ENCODE assay signal across 22 cellular contexts in genomic region chr7:157739650-157740049, GRCh38.
DNase-seq lines count a peak whose midpoint lies in the region; ATAC-seq, FAIRE-seq and TF ChIP-seq lines count a peak whose summit lies in the region.
"Had no signal": no experiment of that assay in that cellular context is flagged by ENCODE, and none has a peak within 500 bp of the region (broad histone marks: within the 10 kb centered on the region; RNA-seq: fewer than 3 reads in every experiment).

No MANE protein-coding gene starts in this region.

- H3K4me3 ChIP-seq in RWPE2 (ENCODE audit: severe bottlenecking) (no peak overlapping the region), K562 (no peak overlapping the region)
- H3K4me3 ChIP-seq: GM12878, HAP-1 had no signal

- H3K9me3 Mint-ChIP-seq in nephron, result no peaks in the 10 kb centered on the region
- H3K9me3 Mint-ChIP-seq: CD8-positive, alpha-beta memory T cell had no signal

- peaks cover 71% of the 10 kb centered on the region for H3K27me3 Mint-ChIP-seq in nephron (ENCODE audit: low read depth)

- no peaks in the 10 kb centered on the region for H3K79me2 ChIP-seq in K562 (ENCODE audit: control insufficient read depth, insufficient read depth, low read length)

- peak overlapping the region; percentile 15 to 42 (median 21) for H3K27ac Mint-ChIP-seq in nephron
- H3K27ac Mint-ChIP-seq: CD4-positive, CD25-positive, alpha-beta regulatory T cell; CD8-positive, alpha-beta memory T cell had no signal

- intact Hi-C loops in K562 (cut with micrococcal nuclease), result no loop called here

- ATAC-seq in RWPE2 (ENCODE audit: low read depth) (no peak), K562 (peak; percentile 86), HG03354 (IDR thresholded peaks at IDR 0.05; ENCODE audit: poor library complexity, severe bottlenecking, unreplicated experiment) (no peak), HG03097 (IDR thresholded peaks at IDR 0.05; ENCODE audit: low FRiP score, unreplicated experiment) (no peak)
- ATAC-seq: GM12878 had no signal

- H3K4me1 Mint-ChIP-seq in nephron, result peaks cover 25% of the 10 kb centered on the region

- no peak for TF ChIP-seq POLR2A in K562 (conservative IDR thresholded peaks at IDR 0.05)

- H4K20me1 ChIP-seq in K562 (replicated peaks; ENCODE audit: control insufficient read depth, insufficient read depth, low read length), result peaks cover 5% of the 10 kb centered on the region; the same call in 1 of the 2 replicates

- TF ChIP-seq CTCF in RWPE2 (IDR thresholded peaks at IDR 0.05; ENCODE audit: poor library complexity, severe bottlenecking) (no peak), K562 (IDR thresholded peaks at IDR 0.05 in 2 of 3, conservative IDR thresholded peaks at IDR 0.05 in 1 of 3; ENCODE audit: insufficient read depth in 2 of 3, low read depth in 1 of 3, low read length in 3 of 3) (peak in 1 of 3 experiments; percentile 20; a peak in 4 of 6 replicates), nephron (IDR thresholded peaks at IDR 0.05; ENCODE audit: unreplicated experiment in 3 of 3) (no peak)

- DNase-seq in RWPE2 (ENCODE audit: low spot score), result peak; percentile 19
- DNase-seq in K562 (ENCODE audit: extremely low read depth in 1 of 4, low spot score in 3 of 4), result peak in 2 of 4 experiments; percentile 45 to 53
- DNase-seq in stimulated activated CD4-positive, alpha-beta T cell treated with anti-CD3 and anti-CD28 coated beads, Interleukin-12 subunit alpha, Interleukin-12 subunit beta, amount 100 ng/mL, for 4 hours, result no peak
- DNase-seq: ACHN; BE2C; C1 segment of cervical spinal cord; CD4-positive, CD25-positive, alpha-beta regulatory T cell; CD8-positive, alpha-beta memory T cell; COR-L47; DMS 273 treated with DMSO at 0.1 percent for 48 hours; DMS53; DND-41; EL; IMR-90 had no signal

- no peak overlapping the region for H3K27ac ChIP-seq in RWPE2 (ENCODE audit: poor library complexity, severe bottlenecking)
- no peak overlapping the region for H3K27ac ChIP-seq in K562 (ENCODE audit: extremely low read depth, low read depth, low read length)

- H3K36me3 Mint-ChIP-seq in nephron (ENCODE audit: low read depth), result no peaks in the 10 kb centered on the region
- H3K36me3 Mint-ChIP-seq: CD4-positive, CD25-positive, alpha-beta regulatory T cell; CD8-positive, alpha-beta memory T cell had no signal

- no TSS peak for BruUV-seq in K562 (replicated peaks; lab: Mats Ljungman, UMichigan)

- TF ChIP-seq EP300 in K562 (IDR thresholded peaks at IDR 0.05; ENCODE audit: low read length), result no peak

- WGBS in K562 (ENCODE audit: insufficient coverage, low coverage, missing lambda C conversion rate), result 1% methylated on average over 6 of the region's 6 CpGs

- POLR2A ChIA-PET in K562 (lab: Yijun Ruan, JAX), result interaction anchor here (1.2 to 1.3 kb wide), 3 partner anchors 11 to 19 kb away, joined by 3 to 6 read pairs (median 4); no protein-coding TSS in a partner anchor

- H3K9me3 ChIP-seq in RWPE2 (ENCODE audit: severe bottlenecking) (peaks cover 2% of the 10 kb centered on the region), K562 (replicated peaks; ENCODE audit: control insufficient read depth, insufficient read depth, low read depth, low read length) (no peaks in the 10 kb centered on the region)
- H3K9me3 ChIP-seq: BE2C, HAP-1 had no signal

- CTCF ChIA-PET in K562 (lab: Yijun Ruan, JAX; ENCODE audit: low intra/inter-chr PET ratio), result no interaction called here

- H3K27me3 ChIP-seq in RWPE2 (ENCODE audit: insufficient read depth, poor library complexity, severe bottlenecking) (no peaks in the 10 kb centered on the region), K562 (ENCODE audit: control insufficient read depth in 2 of 2, insufficient read depth in 2 of 2, low read length in 2 of 2) (peaks cover 65 to 97% of the 10 kb centered on the region in 2 experiments)
- H3K27me3 ChIP-seq: BE2C had no signal

- H3K4me1 ChIP-seq in RWPE2 (ENCODE audit: insufficient read depth, poor library complexity, severe bottlenecking) (no peaks in the 10 kb centered on the region), K562 (replicated peaks in 1 of 2; ENCODE audit: control insufficient read depth in 2 of 2, insufficient read depth in 2 of 2, low read length in 2 of 2) (peaks cover 0 to 4% of the 10 kb centered on the region in 2 experiments; a peak in 1 of 5 replicates)
- H3K4me1 ChIP-seq: BE2C, HAP-1 had no signal

- H3K36me3 ChIP-seq in RWPE2 (ENCODE audit: low read depth) (no peaks in the 10 kb centered on the region), K562 (ENCODE audit: control insufficient read depth, insufficient read depth, low read length) (no peaks in the 10 kb centered on the region)
- H3K36me3 ChIP-seq: BE2C, HAP-1 had no signal

- H3K9me1 ChIP-seq in K562 (ENCODE audit: control insufficient read depth, insufficient read depth, low read length), result no peaks in the 10 kb centered on the region

- H3K9ac ChIP-seq in K562 (ENCODE audit: insufficient read depth in 1 of 2, low read depth in 2 of 2, low read length in 2 of 2), result no peak overlapping the region

- in situ Hi-C loops in K562 (cut with MboI), result no loop called here

- peak; percentile 51 for FAIRE-seq in K562 (lab: Jason Lieb, UNC)
- FAIRE-seq: A204.1, GM12878, H1, HTR-8/SVneo had no signal

- H3K4me2 ChIP-seq in K562 (ENCODE audit: insufficient read depth, low read length), result no peak overlapping the region

- no peak overlapping the region for H3K4me3 Mint-ChIP-seq in nephron
- H3K4me3 Mint-ChIP-seq: CD4-positive, CD25-positive, alpha-beta regulatory T cell; CD8-positive, alpha-beta memory T cell had no signal

- no peak overlapping the region for H2AFZ ChIP-seq in K562 (ENCODE audit: low read depth, low read length)

- no peak for TF ChIP-seq RAD21 in K562 (CRISPR knock-in tag; conservative IDR thresholded peaks at IDR 0.05 in 1 of 2, IDR thresholded peaks at IDR 0.05 in 1 of 2)

TF ChIP-seq in K562, 482 proteins besides CTCF, POLR2A, EP300 and RAD21:
- TF ChIP-seq LARP7 (IDR thresholded peaks at IDR 0.05) (no peak), CBX2 (IDR thresholded peaks at IDR 0.05; ENCODE audit: insufficient read depth, low read length, poor library complexity, severe bottlenecking) (no peak), ILK (tag; IDR thresholded peaks at IDR 0.05; ENCODE audit: borderline replicate concordance, low read depth) (no peak), MCM3 (IDR thresholded peaks at IDR 0.05) (no peak), ZNF609 (CRISPR knock-in tag; IDR thresholded peaks at IDR 0.05; ENCODE audit: borderline replicate concordance) (no peak), NFIC (IDR thresholded peaks at IDR 0.05) (no peak), ZNF324 (CRISPR knock-in tag; IDR thresholded peaks at IDR 0.05) (no peak), THAP12 (CRISPR knock-in tag; IDR thresholded peaks at IDR 0.05) (no peak)
